In the genomic region with DNA sequence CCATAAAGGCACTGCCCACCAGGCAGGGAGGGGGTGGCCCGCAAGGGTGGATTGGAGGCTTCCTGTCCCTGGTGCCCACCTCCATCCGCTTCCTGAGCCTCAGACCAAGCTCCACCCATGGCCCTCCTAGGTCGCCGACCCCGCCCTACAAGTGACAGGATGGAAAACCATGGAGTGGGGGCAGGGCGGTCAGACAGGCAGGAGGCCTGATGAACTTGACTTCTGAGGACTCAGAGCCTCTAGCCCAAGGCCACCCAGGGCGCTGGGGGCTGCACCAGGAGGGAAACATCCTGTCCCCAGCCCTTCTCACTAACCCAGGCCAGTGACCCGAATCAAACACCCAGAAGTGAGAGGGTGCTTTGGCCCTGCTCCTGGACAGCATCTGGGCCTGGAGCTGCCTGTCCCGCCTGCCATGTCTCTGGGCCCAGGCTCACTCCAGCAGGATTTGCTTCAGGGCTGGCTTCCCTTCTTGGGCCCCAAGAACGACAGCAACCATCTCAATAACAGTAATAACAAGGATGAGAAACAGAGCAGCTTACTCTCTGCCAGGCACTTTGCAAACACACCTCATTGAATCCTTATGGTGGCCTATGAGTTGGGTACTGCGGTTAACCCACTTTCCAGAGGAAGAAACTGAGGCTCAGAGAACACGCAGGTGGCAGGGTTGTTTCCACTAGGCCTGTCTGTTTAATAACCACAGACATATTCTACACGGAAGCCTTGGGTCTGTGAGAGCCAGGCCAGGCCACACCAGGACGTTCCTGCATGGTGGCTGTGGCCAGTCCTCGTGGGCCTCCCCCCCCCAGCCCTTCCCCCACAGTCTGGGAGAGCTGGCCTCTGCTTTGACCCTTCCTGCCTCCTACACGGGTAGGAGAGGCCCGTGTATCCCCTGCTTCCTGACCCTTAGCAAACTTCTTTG, we compare ENCODE assay signal across 8 cellular contexts. TPM values are rescaled to one million over a fixed set of nuclear protein-coding genes. Genes with fewer than 3 reads are reported as not detected.
A peak's percentile ranks its signal among the peaks of the same experiment; 100 is the strongest.
DNase-seq lines count a peak whose midpoint lies in the region; ATAC-seq, FAIRE-seq and TF ChIP-seq lines count a peak whose summit lies in the region.

No MANE protein-coding gene starts in this region.

- H3K9me3 Mint-ChIP-seq in CD14-positive monocyte = no peaks in the 10 kb centered on the region
- H3K9me3 Mint-ChIP-seq in activated CD4-positive, alpha-beta memory T cell treated with anti-CD3 and anti-CD28 coated beads for 36 hours = no peaks in the 10 kb centered on the region

- CTCF ChIA-PET in activated CD4-positive, alpha-beta memory T cell treated with anti-CD3 and anti-CD28 coated beads for 36 hours (lab: Charles Lee) = interaction anchor here (0.6 to 1.5 kb wide), 9 partner anchors 13 to 326 kb away, joined by 3 to 9 read pairs (median 3); partner anchors contain the start of gene ST6GALNAC4

- H3K27me3 ChIP-seq in rectal smooth muscle tissue (ENCODE audit: control insufficient read depth, insufficient read depth, low read length) = no peaks in the 10 kb centered on the region

- TF ChIP-seq CTCF in CD14-positive monocyte (IDR thresholded peaks at IDR 0.05) = no peak

- ATAC-seq in HG02571 (IDR thresholded peaks at IDR 0.05; ENCODE audit: unreplicated experiment) = no peak

- no peaks in the 10 kb centered on the region for H3K36me3 ChIP-seq in rectal smooth muscle tissue (ENCODE audit: control insufficient read depth, insufficient read depth, low read length)

- intact Hi-C loops in CD14-positive monocyte (cut with micrococcal nuclease) = no loop called here
- intact Hi-C loops in activated CD4-positive, alpha-beta memory T cell treated with anti-CD3 and anti-CD28 coated beads for 36 hours (cut with micrococcal nuclease) = loop anchor here (2.0 kb wide), 1 partner anchor 15 kb away; no protein-coding TSS in a partner anchor

- H3K4me3 Mint-ChIP-seq in CD14-positive monocyte = peak overlapping the region; percentile 62 to 65
- peak overlapping the region; percentile 91 for H3K4me3 Mint-ChIP-seq in activated CD4-positive, alpha-beta memory T cell treated with anti-CD3 and anti-CD28 coated beads for 36 hours

- peaks cover 48% of the 10 kb centered on the region for H3K4me1 Mint-ChIP-seq in CD14-positive monocyte
- peaks cover 36% of the 10 kb centered on the region for H3K4me1 Mint-ChIP-seq in activated CD4-positive, alpha-beta memory T cell treated with anti-CD3 and anti-CD28 coated beads for 36 hours (ENCODE audit: low read depth)

- peak overlapping the region; percentile 67 to 97 (median 90) for H3K27ac Mint-ChIP-seq in CD14-positive monocyte
- H3K27ac Mint-ChIP-seq in activated CD4-positive, alpha-beta memory T cell treated with anti-CD3 and anti-CD28 coated beads for 36 hours = peak overlapping the region; percentile 98

- peak overlapping the region; percentile 54 for H3K4me3 ChIP-seq in rectal smooth muscle tissue (ENCODE audit: low read length)

- H3K36me3 Mint-ChIP-seq in CD14-positive monocyte = peaks cover 0 to 4% of the 10 kb centered on the region in 2 donors
- H3K36me3 Mint-ChIP-seq in activated CD4-positive, alpha-beta memory T cell treated with anti-CD3 and anti-CD28 coated beads for 36 hours = peaks cover 9% of the 10 kb centered on the region

- H3K27ac ChIP-seq in rectal smooth muscle tissue (ENCODE audit: low read depth, low read length) = no peak overlapping the region

- DNase-seq in CD14-positive monocyte (ENCODE audit: low spot score) (no peak), HT-29 (ENCODE audit: low spot score) (peak; percentile 58), fibroblast of gingiva (ENCODE audit: low read depth) (peak; percentile 82), NCI-H1694 treated with DMSO at 0.1 percent for 48 hours (lab: John Stamatoyannopoulos, UW) (no peak), H54 (ENCODE audit: insufficient read length, low spot score) (no peak)
- DNase-seq in activated CD4-positive, alpha-beta memory T cell treated with anti-CD3 and anti-CD28 coated beads for 36 hours = peak; percentile 95

- H3K27me3 Mint-ChIP-seq in CD14-positive monocyte (ENCODE audit: low read depth in 3 of 3) = peaks cover 0 to 1% (median 0%) of the 10 kb centered on the region in 3 donors
- no peaks in the 10 kb centered on the region for H3K27me3 Mint-ChIP-seq in activated CD4-positive, alpha-beta memory T cell treated with anti-CD3 and anti-CD28 coated beads for 36 hours

- TF ChIP-seq POLR2A in H54 (IDR thresholded peaks at IDR 0.05; ENCODE audit: low read depth, low read length) = no peak

- POLR2A ChIA-PET in activated CD4-positive, alpha-beta memory T cell treated with anti-CD3 and anti-CD28 coated beads for 36 hours (lab: Charles Lee) = interaction anchor here (0.6 to 1.4 kb wide), 7 partner anchors 9 to 147 kb away, joined by 3 to 10 read pairs (median 4); partner anchors contain the start of genes ENG and ST6GALNAC4

- FAIRE-seq in H54 (lab: Jason Lieb, UNC) = no peak

- H3K9ac ChIP-seq in rectal smooth muscle tissue (ENCODE audit: low read length) = peak overlapping the region; percentile 12

- peaks cover 5% of the 10 kb centered on the region for H3K4me1 ChIP-seq in rectal smooth muscle tissue (ENCODE audit: control insufficient read depth, insufficient read depth, low read length)

RNA-seq across cellular contexts. Expression of gene ST6GALNAC6, which starts 4.4 kb away (rescaled TPM):
- polyA plus RNA-seq in CD14-positive monocyte = 10 to 100 TPM in 1 of 2 donors, 1 to 10 TPM in 1; 8.2 to 12.0 TPM
- total RNA-seq in HT-29 (2014; rRNA removed; shearing (Covaris generic)) = 14.5 and 16.6 TPM in 2 replicates
- 10 to 100 TPM; 50.1 to 53.8 TPM for total RNA-seq in activated CD4-positive, alpha-beta memory T cell treated with anti-CD3 and anti-CD28 coated beads for 36 hours

RNA-seq across cellular contexts. Expression of gene ST6GALNAC4, which starts 13.0 kb away (rescaled TPM):
- polyA plus RNA-seq in CD14-positive monocyte = 10 to 100 TPM in 1 of 2 donors, 1 to 10 TPM in 1; 8.9 to 10.3 TPM
- total RNA-seq in HT-29 (2014; rRNA removed; shearing (Covaris generic)) = 60.1 and 84.2 TPM in 2 replicates
- total RNA-seq in activated CD4-positive, alpha-beta memory T cell treated with anti-CD3 and anti-CD28 coated beads for 36 hours = 10 to 100 TPM; 21.2 to 23.5 TPM

RNA-seq across cellular contexts. Expression of gene AK1, which starts 26.3 kb away (rescaled TPM):
- polyA plus RNA-seq in CD14-positive monocyte = not detected
- 85.0 and 101 TPM in 2 replicates for total RNA-seq in HT-29 (2014; rRNA removed; shearing (Covaris generic))
- total RNA-seq in activated CD4-positive, alpha-beta memory T cell treated with anti-CD3 and anti-CD28 coated beads for 36 hours = 10 to 100 TPM; 27.7 to 28.5 TPM

RNA-seq across cellular contexts. Expression of gene PIP5KL1, which starts 26.8 kb away (rescaled TPM):
- under 1 TPM; 0.31 to 0.57 TPM for polyA plus RNA-seq in CD14-positive monocyte
- 1.2 and 3.8 TPM in 2 replicates for total RNA-seq in HT-29 (2014; rRNA removed; shearing (Covaris generic))
- 1 to 10 TPM in 1 of 2 experiments, under 1 TPM in 1; 0.94 to 2.9 TPM for total RNA-seq in activated CD4-positive, alpha-beta memory T cell treated with anti-CD3 and anti-CD28 coated beads for 36 hours

RNA-seq across cellular contexts. Expression of gene DPM2, which starts 33.8 kb away (rescaled TPM):
- polyA plus RNA-seq in CD14-positive monocyte = 10 to 100 TPM; 25.4 to 28.7 TPM
- 44.3 and 47.0 TPM in 2 replicates for total RNA-seq in HT-29 (2014; rRNA removed; shearing (Covaris generic))
- total RNA-seq in activated CD4-positive, alpha-beta memory T cell treated with anti-CD3 and anti-CD28 coated beads for 36 hours = 10 to 100 TPM; 41.5 to 42.0 TPM

Comparison
In these comparisons a context has a peak if more than half of its experiments do, and no peak if none do; other contexts are left out.
1. DNase-seq: peak in HT-29 (single experiment), activated CD4-positive, alpha-beta memory T cell treated with anti-CD3 and anti-CD28 coated beads for 36 hours (single experiment) and fibroblast of gingiva (single experiment); none in CD14-positive monocyte (single experiment), NCI-H1694 treated with DMSO at 0.1 percent for 48 hours (single experiment) and H54 (single experiment).